In the genomic region with DNA sequence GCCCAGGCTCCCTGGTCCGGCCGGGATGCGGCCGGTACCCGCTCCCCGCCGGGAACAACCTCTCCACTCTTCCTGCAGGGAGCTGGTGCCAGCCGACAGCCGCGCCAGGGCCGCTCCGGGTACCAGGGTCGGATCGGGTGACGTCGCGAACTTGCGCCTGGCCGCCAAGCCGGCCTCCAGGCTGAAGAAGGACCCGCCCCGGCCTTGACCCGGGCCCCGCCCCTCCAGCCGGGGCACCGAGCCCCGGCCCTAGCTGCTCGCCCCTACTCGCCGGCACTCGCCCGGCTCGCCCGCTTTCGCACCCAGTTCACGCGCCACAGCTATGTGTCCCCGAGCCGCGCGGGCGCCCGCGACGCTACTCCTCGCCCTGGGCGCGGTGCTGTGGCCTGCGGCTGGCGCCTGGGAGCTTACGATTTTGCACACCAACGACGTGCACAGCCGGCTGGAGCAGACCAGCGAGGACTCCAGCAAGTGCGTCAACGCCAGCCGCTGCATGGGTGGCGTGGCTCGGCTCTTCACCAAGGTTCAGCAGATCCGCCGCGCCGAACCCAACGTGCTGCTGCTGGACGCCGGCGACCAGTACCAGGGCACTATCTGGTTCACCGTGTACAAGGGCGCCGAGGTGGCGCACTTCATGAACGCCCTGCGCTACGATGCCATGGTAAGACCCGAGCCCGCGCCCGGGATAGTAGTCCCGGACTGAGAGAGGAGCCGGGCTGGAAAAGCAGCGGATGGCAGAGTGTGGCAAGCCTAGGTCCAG, we compare ENCODE assay signal across 8 cellular contexts.
A peak's percentile ranks its signal among the peaks of the same experiment; 100 is the strongest.
DNase-seq lines count a peak whose midpoint lies in the region; ATAC-seq and TF ChIP-seq lines count a peak whose summit lies in the region.

A gene (plus strand): TSS at position 266 of the 760 bp plus-strand sequence. CDS start 57 bp downstream, at position 323.

- no peaks in the 10 kb centered on the region for H3K9me3 ChIP-seq in HAP-1

- peaks cover 58% of the 10 kb centered on the region for H3K27me3 Mint-ChIP-seq in T-helper 1 cell treated with Interleukin-12 subunit alpha and Interleukin-12 subunit beta and Interleukin-4 antibody, amounts not matched to agents 30 μg/mL and 1 μg/mL, for 36 hours (ENCODE audit: low read depth)

- no peaks in the 10 kb centered on the region for H3K36me3 ChIP-seq in HAP-1 (replicated peaks)

- no peak for TF ChIP-seq CTCF in choroid plexus epithelial cell (conservative IDR thresholded peaks at IDR 0.05; ENCODE audit: low read depth, low read length)

- no peaks in the 10 kb centered on the region for H3K9me3 Mint-ChIP-seq in T-helper 1 cell treated with Interleukin-12 subunit alpha and Interleukin-12 subunit beta and Interleukin-4 antibody, amounts not matched to agents 30 μg/mL and 1 μg/mL, for 36 hours

- H3K4me1 ChIP-seq in HAP-1, result no peaks in the 10 kb centered on the region

- peak within 1 kb of the TSS; percentile 96 for H3K4me3 Mint-ChIP-seq in T-helper 1 cell treated with Interleukin-12 subunit alpha and Interleukin-12 subunit beta and Interleukin-4 antibody, amounts not matched to agents 30 μg/mL and 1 μg/mL, for 36 hours

- H3K36me3 Mint-ChIP-seq in T-helper 1 cell treated with Interleukin-12 subunit alpha and Interleukin-12 subunit beta and Interleukin-4 antibody, amounts not matched to agents 30 μg/mL and 1 μg/mL, for 36 hours (ENCODE audit: low read depth), result peaks cover 9% of the 10 kb centered on the region

- peak; percentile 21 for DNase-seq in COLO829 (ENCODE audit: low spot score)
- DNase-seq in choroid plexus epithelial cell (ENCODE audit: low read depth), result peak; percentile 74
- peak; percentile 77 for DNase-seq in kidney glomerular epithelial cell (lab: John Stamatoyannopoulos, UW)
- DNase-seq in stimulated activated CD4-positive, alpha-beta T cell treated with anti-CD3 and anti-CD28 coated beads, Interleukin-1b, Interleukin-23, amount 100 ng/mL, for 24 hours (ENCODE audit: low read depth in 4 of 4, low spot score in 1 of 4), result peak in 3 of 4 experiments; percentile 10 to 16 (median 12)
- DNase-seq in HAP-1 (ENCODE audit: low spot score in 2 of 2), result no peak

- in situ Hi-C loops in HAP-1 (cut with MboI; ENCODE audit: low sequenced_read_pairs), result no loop called here

- H3K4me3 ChIP-seq in choroid plexus epithelial cell (ENCODE audit: low read depth, low read length) (peak within 1 kb of the TSS; percentile 89), HAP-1 (no peak within 1 kb of the TSS)

- H3K4me1 Mint-ChIP-seq in T-helper 1 cell treated with Interleukin-12 subunit alpha and Interleukin-12 subunit beta and Interleukin-4 antibody, amounts not matched to agents 30 μg/mL and 1 μg/mL, for 36 hours (ENCODE audit: low read depth), result peaks cover 55% of the 10 kb centered on the region

- peak within 1 kb of the TSS; percentile 85 for H3K27ac Mint-ChIP-seq in T-helper 1 cell treated with Interleukin-12 subunit alpha and Interleukin-12 subunit beta and Interleukin-4 antibody, amounts not matched to agents 30 μg/mL and 1 μg/mL, for 36 hours

- H3K27me3 ChIP-seq in HAP-1 (ENCODE audit: low read depth), result peaks cover 20% of the 10 kb centered on the region

- ATAC-seq in GM19372 (IDR thresholded peaks at IDR 0.05; ENCODE audit: low read depth, unreplicated experiment) (peak; percentile 78), HG03442 (IDR thresholded peaks at IDR 0.05; ENCODE audit: unreplicated experiment) (peak; percentile 77)

Comparison
In these comparisons a context has a peak if more than half of its experiments do, and no peak if none do; other contexts are left out.
1. DNase-seq: peak in COLO829 (single experiment), choroid plexus epithelial cell (single experiment), kidney glomerular epithelial cell (single experiment) and stimulated activated CD4-positive, alpha-beta T cell treated with anti-CD3 and anti-CD28 coated beads, Interleukin-1b, Interleukin-23, amount 100 ng/mL, for 24 hours (3 of 4); none in HAP-1 (0 of 2).